17 cellular contexts compared by ENCODE assay signal in genomic region chr11:6260207-6260726, GRCh38. TPM values are rescaled to one million over a fixed set of nuclear protein-coding genes. Genes with fewer than 3 reads are reported as not detected.
DNase-seq lines count a peak whose midpoint lies in the region; ATAC-seq lines count a peak whose summit lies in the region.
"Had no signal": no experiment of that assay in that cellular context is flagged by ENCODE, and none has a peak within 500 bp of the region (broad histone marks: within the 10 kb centered on the region; RNA-seq: fewer than 3 reads in every experiment).

No MANE protein-coding gene starts in this region.

- H3K4me1 Mint-ChIP-seq in activated naive CD8-positive, alpha-beta T cell treated with anti-CD3 and anti-CD28 coated beads, Interleukin-2, amount 10 ng/mL, durations not matched to agents 7 days and 5 days = no peaks in the 10 kb centered on the region
- no peaks in the 10 kb centered on the region for H3K4me1 Mint-ChIP-seq in activated naive CD8-positive, alpha-beta T cell treated with anti-CD3 and anti-CD28 coated beads for 36 hours
- H3K4me1 Mint-ChIP-seq: activated CD4-positive, alpha-beta T cell treated with anti-CD3 and anti-CD28 coated beads, Interleukin-2, amount 10 ng/mL, durations not matched to agents 24 days and 14 days had no signal

- POLR2A ChIA-PET in activated naive CD8-positive, alpha-beta T cell treated with anti-CD3 and anti-CD28 coated beads, Interleukin-2, amount 10 ng/mL, durations not matched to agents 7 days and 5 days (lab: Charles Lee) = no interaction called here

- no peak overlapping the region for H3K27ac Mint-ChIP-seq in activated naive CD8-positive, alpha-beta T cell treated with anti-CD3 and anti-CD28 coated beads, Interleukin-2, amount 10 ng/mL, durations not matched to agents 7 days and 5 days
- H3K27ac Mint-ChIP-seq in activated naive CD8-positive, alpha-beta T cell treated with anti-CD3 and anti-CD28 coated beads for 36 hours = no peak overlapping the region
- H3K27ac Mint-ChIP-seq: activated CD4-positive, alpha-beta T cell treated with anti-CD3 and anti-CD28 coated beads, Interleukin-2, amount 10 ng/mL, durations not matched to agents 24 days and 14 days; CD14-positive monocyte; naive B cell; stimulated activated naive CD8-positive, alpha-beta T cell treated with anti-CD3 and anti-CD28 coated beads, Interleukin-15, Interleukin-2, amounts not matched to agents 100 ng/mL and 50 ng/mL, for 24 hours had no signal

- peaks cover 10% of the 10 kb centered on the region for H3K27me3 Mint-ChIP-seq in activated naive CD8-positive, alpha-beta T cell treated with anti-CD3 and anti-CD28 coated beads, Interleukin-2, amount 10 ng/mL, durations not matched to agents 7 days and 5 days
- peaks cover 17% of the 10 kb centered on the region for H3K27me3 Mint-ChIP-seq in activated naive CD8-positive, alpha-beta T cell treated with anti-CD3 and anti-CD28 coated beads for 36 hours

- no peaks in the 10 kb centered on the region for H3K9me3 Mint-ChIP-seq in activated naive CD8-positive, alpha-beta T cell treated with anti-CD3 and anti-CD28 coated beads, Interleukin-2, amount 10 ng/mL, durations not matched to agents 7 days and 5 days
- no peaks in the 10 kb centered on the region for H3K9me3 Mint-ChIP-seq in activated naive CD8-positive, alpha-beta T cell treated with anti-CD3 and anti-CD28 coated beads for 36 hours
- H3K9me3 Mint-ChIP-seq: activated CD4-positive, alpha-beta T cell treated with anti-CD3 and anti-CD28 coated beads, Interleukin-2, amount 10 ng/mL, durations not matched to agents 24 days and 14 days; naive B cell; stimulated activated naive CD8-positive, alpha-beta T cell treated with anti-CD3 and anti-CD28 coated beads, Interleukin-15, Interleukin-2, amounts not matched to agents 100 ng/mL and 50 ng/mL, for 24 hours had no signal

- no peak for DNase-seq in activated naive CD8-positive, alpha-beta T cell treated with anti-CD3 and anti-CD28 coated beads, Interleukin-2, amount 10 ng/mL, durations not matched to agents 7 days and 5 days
- no peak for DNase-seq in activated naive CD8-positive, alpha-beta T cell treated with anti-CD3 and anti-CD28 coated beads for 36 hours
- no peak for DNase-seq in middle frontal gyrus (ENCODE audit: extremely low spot score, low spot score)
- no peak for DNase-seq in activated CD4-positive, alpha-beta T cell treated with anti-CD3 and anti-CD28 coated beads, Interleukin-2, amount 50 U/mL, for 4 hours
- DNase-seq: activated effector memory CD4-positive, alpha-beta T cell treated with Interleukin-2 at 50 U/mL for 16 hours; mammary epithelial cell; MV-4-11; naive B cell; NCI-H2029; SHP77 treated with DMSO at 0.1 percent for 48 hours had no signal

- no peak overlapping the region for H3K4me3 Mint-ChIP-seq in activated naive CD8-positive, alpha-beta T cell treated with anti-CD3 and anti-CD28 coated beads, Interleukin-2, amount 10 ng/mL, durations not matched to agents 7 days and 5 days
- H3K4me3 Mint-ChIP-seq in activated naive CD8-positive, alpha-beta T cell treated with anti-CD3 and anti-CD28 coated beads for 36 hours = no peak overlapping the region

- ATAC-seq in activated naive CD8-positive, alpha-beta T cell treated with anti-CD3 and anti-CD28 coated beads, Interleukin-2, amount 10 ng/mL, durations not matched to agents 7 days and 5 days (ENCODE audit: low read depth) = peak; percentile 25
- no peak for ATAC-seq in HG02798 (IDR thresholded peaks at IDR 0.05; ENCODE audit: poor library complexity, unreplicated experiment)

- H3K27ac ChIP-seq in angular gyrus (ENCODE audit: low read depth, low read length) = peak overlapping the region; percentile 68
- H3K27ac ChIP-seq in temporal lobe (ENCODE audit: low read depth, low read length) = peak overlapping the region; percentile 54

- no peaks in the 10 kb centered on the region for H3K9me3 ChIP-seq in iPS-18c (ENCODE audit: control insufficient read depth, insufficient read depth, low read length)

- H3K36me3 Mint-ChIP-seq in activated naive CD8-positive, alpha-beta T cell treated with anti-CD3 and anti-CD28 coated beads, Interleukin-2, amount 10 ng/mL, durations not matched to agents 7 days and 5 days = no peaks in the 10 kb centered on the region
- H3K36me3 Mint-ChIP-seq in activated naive CD8-positive, alpha-beta T cell treated with anti-CD3 and anti-CD28 coated beads for 36 hours = no peaks in the 10 kb centered on the region
- H3K36me3 Mint-ChIP-seq: CD14-positive monocyte, naive B cell had no signal

- peak overlapping the region; percentile 67 for H3K4me3 ChIP-seq in iPS-18c (ENCODE audit: insufficient read depth, low read depth, low read length)

RNA-seq across cellular contexts. Expression of gene CCKBR, which starts 0.6 kb away (rescaled TPM):
- total RNA-seq in activated naive CD8-positive, alpha-beta T cell treated with anti-CD3 and anti-CD28 coated beads, Interleukin-2, amount 10 ng/mL, durations not matched to agents 7 days and 5 days = not detected
- under 1 TPM; 0.16 to 0.43 TPM for total RNA-seq in activated naive CD8-positive, alpha-beta T cell treated with anti-CD3 and anti-CD28 coated beads for 36 hours
- 6.1 TPM for total RNA-seq in temporal lobe
- total RNA-seq: activated CD4-positive, alpha-beta T cell treated with anti-CD3 and anti-CD28 coated beads, Interleukin-2, amount 10 ng/mL, durations not matched to agents 24 days and 14 days; mammary epithelial cell had no signal

RNA-seq across cellular contexts. Expression of gene CNGA4, which starts 21.4 kb away (rescaled TPM):
- under 1 TPM; 0.20 to 0.22 TPM for total RNA-seq in activated naive CD8-positive, alpha-beta T cell treated with anti-CD3 and anti-CD28 coated beads, Interleukin-2, amount 10 ng/mL, durations not matched to agents 7 days and 5 days
- total RNA-seq in activated naive CD8-positive, alpha-beta T cell treated with anti-CD3 and anti-CD28 coated beads for 36 hours = under 1 TPM; 0.10 to 0.30 TPM
- total RNA-seq in temporal lobe = 0.25 TPM
- total RNA-seq: activated CD4-positive, alpha-beta T cell treated with anti-CD3 and anti-CD28 coated beads, Interleukin-2, amount 10 ng/mL, durations not matched to agents 24 days and 14 days had no signal

RNA-seq across cellular contexts. Expression of gene FHIP1B, which starts 25.8 kb away (rescaled TPM):
- total RNA-seq in activated naive CD8-positive, alpha-beta T cell treated with anti-CD3 and anti-CD28 coated beads, Interleukin-2, amount 10 ng/mL, durations not matched to agents 7 days and 5 days = 10 to 100 TPM; 33.3 to 34.9 TPM
- total RNA-seq in activated naive CD8-positive, alpha-beta T cell treated with anti-CD3 and anti-CD28 coated beads for 36 hours = 10 to 100 TPM; 14.2 to 16.0 TPM
- total RNA-seq in temporal lobe = 16.2 TPM

RNA-seq across cellular contexts. Expression of gene C11orf42, which starts 54.9 kb away (rescaled TPM):
- not detected for total RNA-seq in activated naive CD8-positive, alpha-beta T cell treated with anti-CD3 and anti-CD28 coated beads, Interleukin-2, amount 10 ng/mL, durations not matched to agents 7 days and 5 days
- total RNA-seq in activated naive CD8-positive, alpha-beta T cell treated with anti-CD3 and anti-CD28 coated beads for 36 hours = not detected
- total RNA-seq in temporal lobe = not detected
- total RNA-seq: activated CD4-positive, alpha-beta T cell treated with anti-CD3 and anti-CD28 coated beads, Interleukin-2, amount 10 ng/mL, durations not matched to agents 24 days and 14 days; mammary epithelial cell had no signal
